Comparison of ENCODE assay signal across 15 cellular contexts in the genomic region with DNA sequence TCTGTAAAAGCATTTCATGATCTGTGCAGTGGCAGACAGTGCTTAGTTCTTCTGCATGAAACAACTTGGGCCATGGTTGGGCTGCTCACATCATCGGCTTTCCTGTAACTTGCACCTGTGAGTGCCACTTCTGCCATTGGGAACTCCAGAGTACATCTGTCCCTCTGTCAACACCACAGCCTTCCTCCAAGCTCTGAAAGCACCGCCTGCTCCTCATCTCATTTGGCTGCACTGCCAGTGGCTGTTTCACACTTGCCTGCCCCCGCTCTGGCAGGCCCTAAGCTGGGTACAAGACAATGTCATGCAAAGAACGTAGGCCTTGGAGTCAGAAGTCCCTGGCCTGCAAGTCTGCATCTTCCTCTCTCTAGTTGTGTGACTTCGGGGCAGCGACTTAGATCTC. TPM values are rescaled to one million over a fixed set of nuclear protein-coding genes. Genes with fewer than 3 reads are reported as not detected.
DNase-seq lines count a peak whose midpoint lies in the region; ATAC-seq lines count a peak whose summit lies in the region.
"Had no signal": no experiment of that assay in that cellular context is flagged by ENCODE, and none has a peak within 500 bp of the region (broad histone marks: within the 10 kb centered on the region; RNA-seq: fewer than 3 reads in every experiment).

No MANE protein-coding gene starts in this region.

- no peak overlapping the region for H3K23ac ChIP-seq in trophoblast cell (ENCODE audit: low read length)
- H3K23ac ChIP-seq in mesenchymal stem cell (ENCODE audit: low read length in 2 of 2) = no peak overlapping the region

- no peaks in the 10 kb centered on the region for H3K27me3 ChIP-seq in trophoblast cell (ENCODE audit: insufficient read depth, low read length)
- peaks cover 20 to 33% of the 10 kb centered on the region in 2 experiments for H3K27me3 ChIP-seq in mesenchymal stem cell (ENCODE audit: control insufficient read depth in 1 of 2, insufficient read depth in 1 of 2, low read length in 2 of 2)
- H3K27me3 ChIP-seq: BLaER1 had no signal

- H3K9me3 ChIP-seq in trophoblast cell (ENCODE audit: insufficient read depth, low read depth, low read length) (peaks cover 4% of the 10 kb centered on the region), mesenchymal stem cell (ENCODE audit: control insufficient read depth, low read length) (no peaks in the 10 kb centered on the region)
- H3K9me3 ChIP-seq: BLaER1, Caco-2 had no signal

- H3K79me1 ChIP-seq in trophoblast cell (ENCODE audit: low read length) (no peaks in the 10 kb centered on the region), mesenchymal stem cell (replicated peaks; ENCODE audit: low read length, poor library complexity, severe bottlenecking) (no peaks in the 10 kb centered on the region)

- H3K4me2 ChIP-seq in trophoblast cell (ENCODE audit: low read length) (no peak overlapping the region), mesenchymal stem cell (ENCODE audit: low read length, poor library complexity, severe bottlenecking) (no peak overlapping the region)
- H3K4me2 ChIP-seq: BLaER1 had no signal

- ATAC-seq in left cardiac atrium = peak; percentile 62 to 74
- no peak for ATAC-seq in HG03175 (IDR thresholded peaks at IDR 0.05; ENCODE audit: unreplicated experiment)

- H4K12ac ChIP-seq in trophoblast cell (ENCODE audit: low read depth, low read length) = no peak overlapping the region

- H3K9ac ChIP-seq in trophoblast cell (ENCODE audit: low read length) = no peak overlapping the region
- H3K9ac ChIP-seq in mesenchymal stem cell (ENCODE audit: low read length) = no peak overlapping the region
- H3K9ac ChIP-seq: BLaER1, GM23248 had no signal

- H3K36me3 ChIP-seq in trophoblast cell (ENCODE audit: control insufficient read depth in 1 of 2, insufficient read depth in 2 of 2, low read length in 2 of 2) (no peaks in the 10 kb centered on the region), mesenchymal stem cell (ENCODE audit: control insufficient read depth in 1 of 2, insufficient read depth in 2 of 2, low read depth in 1 of 2, low read length in 2 of 2) (no peaks in the 10 kb centered on the region)
- H3K36me3 ChIP-seq: BLaER1 had no signal

- no peak overlapping the region for H4K8ac ChIP-seq in trophoblast cell (ENCODE audit: low read depth, low read length)
- no peak overlapping the region for H4K8ac ChIP-seq in mesenchymal stem cell (ENCODE audit: low read length)

- no peak overlapping the region for H2BK120ac ChIP-seq in trophoblast cell (ENCODE audit: insufficient read depth, low read length, poor library complexity)
- no peak overlapping the region for H2BK120ac ChIP-seq in mesenchymal stem cell (ENCODE audit: low read depth, low read length)

- no peak overlapping the region for H3K27ac ChIP-seq in trophoblast cell (ENCODE audit: low read depth, low read length)
- H3K27ac ChIP-seq in mesenchymal stem cell (ENCODE audit: low read length, poor library complexity, severe bottlenecking) = no peak overlapping the region
- H3K27ac ChIP-seq: BLaER1, GM23248 had no signal

- H3K18ac ChIP-seq in trophoblast cell (ENCODE audit: low read length) = no peak overlapping the region
- H3K18ac ChIP-seq in mesenchymal stem cell (ENCODE audit: low read depth in 1 of 2, low read length in 2 of 2) = no peak overlapping the region

- H3K4me1 ChIP-seq in trophoblast cell (ENCODE audit: control insufficient read depth in 1 of 2, insufficient read depth in 2 of 2, low read length in 2 of 2) = no peaks in the 10 kb centered on the region
- no peaks in the 10 kb centered on the region for H3K4me1 ChIP-seq in mesenchymal stem cell (ENCODE audit: control insufficient read depth, insufficient read depth, low read depth, low read length)
- H3K4me1 ChIP-seq: BLaER1, Caco-2 had no signal

- H3K4me3 ChIP-seq in trophoblast cell (ENCODE audit: low read depth, low read length) (peak overlapping the region; percentile 3), mesenchymal stem cell (ENCODE audit: insufficient read depth in 1 of 2, low read depth in 1 of 2, low read length in 2 of 2) (no peak overlapping the region)
- H3K4me3 ChIP-seq: BLaER1, GM23248 had no signal

- no peaks in the 10 kb centered on the region for H3K79me2 ChIP-seq in trophoblast cell (ENCODE audit: control insufficient read depth, insufficient read depth, low read length, poor library complexity)

- H2AK5ac ChIP-seq in trophoblast cell (ENCODE audit: low read length) (no peak overlapping the region), mesenchymal stem cell (ENCODE audit: low read length, severe bottlenecking) (no peak overlapping the region)

- H2BK15ac ChIP-seq in mesenchymal stem cell (ENCODE audit: low read depth, poor library complexity, severe bottlenecking) = no peak overlapping the region

- H2BK5ac ChIP-seq in trophoblast cell (ENCODE audit: low read depth, low read length, poor library complexity) = no peak overlapping the region
- H2BK5ac ChIP-seq in mesenchymal stem cell (ENCODE audit: low read depth, low read length, poor library complexity, severe bottlenecking) = no peak overlapping the region

- H4K91ac ChIP-seq in trophoblast cell (ENCODE audit: low read depth, low read length) (no peak overlapping the region), mesenchymal stem cell (ENCODE audit: low read length) (no peak overlapping the region)

- H3K14ac ChIP-seq in trophoblast cell (ENCODE audit: low read length) (no peak overlapping the region), mesenchymal stem cell (ENCODE audit: low read length in 2 of 2) (no peak overlapping the region)

- WGBS in trophoblast cell (ENCODE audit: extremely low coverage, insufficient coverage, insufficient read length) = no CpG with 5 or more reads among the region's 6 CpGs
- 86% methylated on average over 6 of the region's 6 CpGs for WGBS in mesenchymal stem cell

- H3K4ac ChIP-seq in trophoblast cell (ENCODE audit: low read depth, low read length) = no peak overlapping the region
- H3K4ac ChIP-seq in mesenchymal stem cell (ENCODE audit: low read depth in 1 of 2, low read length in 2 of 2) = no peak overlapping the region

- H2BK12ac ChIP-seq in trophoblast cell (ENCODE audit: low read length) (no peak overlapping the region), mesenchymal stem cell (ENCODE audit: low read length in 2 of 2) (no peak overlapping the region)

- intact Hi-C loops in left cardiac atrium (cut with DNase I) = loop anchor here in 1 of 2 donors (10.0 kb wide), 1 partner anchor 533 kb away; no protein-coding TSS in a partner anchor

- no peak overlapping the region for H2AFZ ChIP-seq in trophoblast cell (ENCODE audit: insufficient read depth, low read length, poor library complexity)
- H2AFZ ChIP-seq in mesenchymal stem cell (ENCODE audit: low read depth, low read length) = no peak overlapping the region
- H2AFZ ChIP-seq: GM23248 had no signal

- peak; percentile 18 for DNase-seq in NCI-H510A treated with DMSO at 0.1 percent for 48 hours (lab: John Stamatoyannopoulos, UW)
- DNase-seq in NCI-H510A (lab: John Stamatoyannopoulos, UW) = no peak
- DNase-seq in NCI-H748 treated with DMSO at 0.1 percent for 48 hours (lab: John Stamatoyannopoulos, UW) = peak; percentile 7
- peak; percentile 39 for DNase-seq in left cardiac atrium
- no peak for DNase-seq in trophoblast cell
- DNase-seq in mesenchymal stem cell = no peak
- no peak for DNase-seq in middle frontal gyrus (ENCODE audit: extremely low spot score, low spot score)
- DNase-seq: 8988T; AML-193; CD8-positive, alpha-beta memory T cell; GF-D8; GM23248 had no signal

RNA-seq across cellular contexts. Expression of a gene that starts 46.4 kb away (rescaled TPM):
- total RNA-seq in left cardiac atrium = 1 to 10 TPM; 7.8 TPM
- 9.1 and 9.7 TPM in 2 replicates for polyA plus RNA-seq in trophoblast cell (2013)
- polyA plus RNA-seq in mesenchymal stem cell (2013, experiment 1 of 2) = 8.2 TPM
- polyA plus RNA-seq in mesenchymal stem cell (2013, experiment 2 of 2) = 9.0 TPM

Comparison
In these comparisons a context has a peak if more than half of its experiments do, and no peak if none do; other contexts are left out.
1. DNase-seq: peak in NCI-H510A treated with DMSO at 0.1 percent for 48 hours (single experiment), NCI-H748 treated with DMSO at 0.1 percent for 48 hours (single experiment) and left cardiac atrium (single experiment); none in NCI-H510A (single experiment), trophoblast cell (0 of 2), mesenchymal stem cell (single experiment) and middle frontal gyrus (single experiment).